Comparison of ENCODE assay signal across 19 cellular contexts in genomic region chrX:97306771-97307470, GRCh38.
A peak's percentile ranks its signal among the peaks of the same experiment; 100 is the strongest.
DNase-seq lines count a peak whose midpoint lies in the region; ATAC-seq and TF ChIP-seq lines count a peak whose summit lies in the region.
"Had no signal": no experiment of that assay in that cellular context is flagged by ENCODE, and none has a peak within 500 bp of the region (broad histone marks: within the 10 kb centered on the region; RNA-seq: fewer than 3 reads in every experiment).

No MANE protein-coding gene starts in this region.

- no peak overlapping the region for H3K27ac Mint-ChIP-seq in natural killer cell treated with Interleukin-12 subunit alpha and Interleukin-12 subunit beta and Interleukin-15 and Interleukin-18, amount 100 ng/mL, for 72 hours
- H3K27ac Mint-ChIP-seq: CD4-positive, CD25-positive, alpha-beta regulatory T cell; CD8-positive, alpha-beta memory T cell; IgD-negative memory B cell had no signal

- no peaks in the 10 kb centered on the region for H3F3A ChIP-seq in GM23248 (ENCODE audit: insufficient read depth)

- H3K9me3 ChIP-seq in GM23248 (ENCODE audit: low read depth), result no peaks in the 10 kb centered on the region
- no peaks in the 10 kb centered on the region for H3K9me3 ChIP-seq in left lung
- H3K9me3 ChIP-seq in osteoblast (ENCODE audit: low read depth, low read length), result no peaks in the 10 kb centered on the region
- H3K9me3 ChIP-seq in left ventricle myocardium inferior (replicated peaks), result no peaks in the 10 kb centered on the region
- H3K9me3 ChIP-seq: BE2C, Caco-2, HAP-1 had no signal

- H3K9me2 ChIP-seq in GM23248 (ENCODE audit: insufficient read depth), result no peaks in the 10 kb centered on the region

- intact Hi-C loops in left lung (cut with DNase I), result no loop called here
- intact Hi-C loops in left ventricle myocardium inferior (cut with micrococcal nuclease), result no loop called here

- peak; percentile 47 for ATAC-seq in left lung
- no peak for ATAC-seq in natural killer cell treated with Interleukin-12 subunit alpha and Interleukin-12 subunit beta and Interleukin-15 and Interleukin-18, amount 100 ng/mL, for 72 hours
- ATAC-seq: HepG2 had no signal

- TF ChIP-seq CTCF in 22Rv1 (IDR thresholded peaks at IDR 0.05) (no peak), left lung (IDR thresholded peaks at IDR 0.05) (no peak), osteoblast (IDR thresholded peaks at IDR 0.05; ENCODE audit: extremely low read depth, low read depth, low read length) (no peak), left ventricle myocardium inferior (IDR thresholded peaks at IDR 0.05; ENCODE audit: borderline replicate concordance) (no peak)

- H3K36me3 ChIP-seq in GM23248 (ENCODE audit: low read depth) (no peaks in the 10 kb centered on the region), left lung (no peaks in the 10 kb centered on the region), osteoblast (ENCODE audit: insufficient read depth, low read length) (no peaks in the 10 kb centered on the region), left ventricle myocardium inferior (no peaks in the 10 kb centered on the region)
- H3K36me3 ChIP-seq: BE2C, HAP-1 had no signal

- H3K9me3 Mint-ChIP-seq in natural killer cell treated with Interleukin-12 subunit alpha and Interleukin-12 subunit beta and Interleukin-15 and Interleukin-18, amount 100 ng/mL, for 72 hours, result no peaks in the 10 kb centered on the region
- H3K9me3 Mint-ChIP-seq: CD4-positive, CD25-positive, alpha-beta regulatory T cell; CD8-positive, alpha-beta memory T cell had no signal

- H3K79me2 ChIP-seq in GM23248 (ENCODE audit: insufficient read depth) (no peaks in the 10 kb centered on the region), osteoblast (ENCODE audit: insufficient read depth, low read length) (no peaks in the 10 kb centered on the region)

- 87 to 88% methylated on average over 1 of the region's 1 CpG for WGBS in GM23248 (ENCODE audit: low coverage in 1 of 2, low lambda C conversion rate in 2 of 2, missing lambda C conversion rate in 2 of 2), 2 experiments

- H3K9ac ChIP-seq in GM23248, result no peak overlapping the region

- peaks cover 0 to 3% of the 10 kb centered on the region in 2 donors for H3K27me3 Mint-ChIP-seq in natural killer cell treated with Interleukin-12 subunit alpha and Interleukin-12 subunit beta and Interleukin-15 and Interleukin-18, amount 100 ng/mL, for 72 hours
- H3K27me3 Mint-ChIP-seq: CD4-positive, CD25-positive, alpha-beta regulatory T cell; CD8-positive, alpha-beta memory T cell; IgD-negative memory B cell had no signal

- H3K4me3 ChIP-seq in GM23248, result no peak overlapping the region
- H3K4me3 ChIP-seq in left lung, result no peak overlapping the region
- H3K4me3 ChIP-seq in osteoblast (ENCODE audit: insufficient read depth, low read length), result no peak overlapping the region
- H3K4me3 ChIP-seq in left ventricle myocardium inferior, result no peak overlapping the region
- H3K4me3 ChIP-seq: HAP-1 had no signal

- H4K20me1 ChIP-seq in GM23248 (ENCODE audit: insufficient read depth) (no peaks in the 10 kb centered on the region), osteoblast (ENCODE audit: insufficient read depth, low read length) (no peaks in the 10 kb centered on the region)

- H3K4me2 ChIP-seq in GM23248 (ENCODE audit: unreplicated experiment), result no peak overlapping the region
- no peak overlapping the region for H3K4me2 ChIP-seq in osteoblast (ENCODE audit: insufficient read depth, low read length)

- no peak overlapping the region for H3K4me3 Mint-ChIP-seq in natural killer cell treated with Interleukin-12 subunit alpha and Interleukin-12 subunit beta and Interleukin-15 and Interleukin-18, amount 100 ng/mL, for 72 hours
- H3K4me3 Mint-ChIP-seq: CD4-positive, CD25-positive, alpha-beta regulatory T cell; CD8-positive, alpha-beta memory T cell; IgD-negative memory B cell had no signal

- DNase-seq in GM23248 (peak; percentile 0), amniotic epithelial cell (ENCODE audit: low read depth) (peak; percentile 30), left lung (no peak), osteoblast (ENCODE audit: insufficient read length, low spot score, missing footprints) (no peak), left ventricle myocardium inferior (no peak)
- DNase-seq in natural killer cell treated with Interleukin-12 subunit alpha and Interleukin-12 subunit beta and Interleukin-15 and Interleukin-18, amount 100 ng/mL, for 72 hours (ENCODE audit: low spot score), result no peak
- DNase-seq: ACHN; BE2C; C1 segment of cervical spinal cord; Caco-2; CD4-positive, CD25-positive, alpha-beta regulatory T cell; CD8-positive, alpha-beta memory T cell; DMS153; DMS79; GDM1 had no signal

- in situ Hi-C loops in GM23248 (cut with MboI), result no loop called here

- H3K4me1 ChIP-seq in GM23248 (ENCODE audit: insufficient read depth), result no peaks in the 10 kb centered on the region
- H3K4me1 ChIP-seq in left lung, result no peaks in the 10 kb centered on the region
- no peaks in the 10 kb centered on the region for H3K4me1 ChIP-seq in osteoblast (ENCODE audit: insufficient read depth, low read length)
- no peaks in the 10 kb centered on the region for H3K4me1 ChIP-seq in left ventricle myocardium inferior
- H3K4me1 ChIP-seq: BE2C had no signal

- no peaks in the 10 kb centered on the region for H3K4me1 Mint-ChIP-seq in natural killer cell treated with Interleukin-12 subunit alpha and Interleukin-12 subunit beta and Interleukin-15 and Interleukin-18, amount 100 ng/mL, for 72 hours (ENCODE audit: low read depth in 2 of 2)
- H3K4me1 Mint-ChIP-seq: CD4-positive, CD25-positive, alpha-beta regulatory T cell; CD8-positive, alpha-beta memory T cell; IgD-negative memory B cell had no signal

- H3K27ac ChIP-seq in 22Rv1 (peak overlapping the region; percentile 49), GM23248 (no peak overlapping the region), left lung (no peak overlapping the region), osteoblast (ENCODE audit: low read depth, low read length) (no peak overlapping the region), left ventricle myocardium inferior (replicated peaks) (no peak overlapping the region)

- H3K27me3 ChIP-seq in GM23248 (replicated peaks; ENCODE audit: insufficient read depth) (no peaks in the 10 kb centered on the region), left lung (no peaks in the 10 kb centered on the region), osteoblast (ENCODE audit: insufficient read depth, low read length) (no peaks in the 10 kb centered on the region), left ventricle myocardium inferior (ENCODE audit: low read depth) (no peaks in the 10 kb centered on the region)
- H3K27me3 ChIP-seq: BE2C had no signal

- no peaks in the 10 kb centered on the region for H3K36me3 Mint-ChIP-seq in natural killer cell treated with Interleukin-12 subunit alpha and Interleukin-12 subunit beta and Interleukin-15 and Interleukin-18, amount 100 ng/mL, for 72 hours
- H3K36me3 Mint-ChIP-seq: CD4-positive, CD25-positive, alpha-beta regulatory T cell; IgD-negative memory B cell had no signal

- no peak overlapping the region for H2AFZ ChIP-seq in GM23248
- no peak overlapping the region for H2AFZ ChIP-seq in osteoblast (ENCODE audit: low read length)

Comparison
In these comparisons a context has a peak if more than half of its experiments do, and no peak if none do; other contexts are left out.
1. DNase-seq: peak in GM23248 (single experiment) and amniotic epithelial cell (single experiment); none in left lung (0 of 2), natural killer cell treated with Interleukin-12 subunit alpha and Interleukin-12 subunit beta and Interleukin-15 and Interleukin-18, amount 100 ng/mL, for 72 hours (single experiment), osteoblast (single experiment) and left ventricle myocardium inferior (single experiment).